9 cellular contexts compared by ENCODE assay signal in genomic region chr1:27418786-27419185, GRCh38. TPM values are rescaled to one million over a fixed set of nuclear protein-coding genes. Genes with fewer than 3 reads are reported as not detected.
A peak's percentile ranks its signal among the peaks of the same experiment; 100 is the strongest.
DNase-seq lines count a peak whose midpoint lies in the region; ATAC-seq, FAIRE-seq and TF ChIP-seq lines count a peak whose summit lies in the region.
"Had no signal": no experiment of that assay in that cellular context is flagged by ENCODE, and none has a peak within 500 bp of the region (broad histone marks: within the 10 kb centered on the region; RNA-seq: fewer than 3 reads in every experiment).

No MANE protein-coding gene starts in this region.

- no peak for TF ChIP-seq EP300 in gastroesophageal sphincter (IDR thresholded peaks at IDR 0.05)

- DNase-seq in H7 (peak; percentile 39), mesenteric fat pad (ENCODE audit: low spot score) (no peak), HTR-8/SVneo (ENCODE audit: insufficient read length, low spot score) (no peak), glomerular visceral epithelial cell (ENCODE audit: extremely low spot score) (no peak), medulla oblongata (ENCODE audit: extremely low spot score) (no peak)
- DNase-seq in stimulated activated effector memory CD8-positive, alpha-beta T cell treated with anti-CD3 and anti-CD28 coated beads, Interleukin-12 subunit alpha, Interleukin-12 subunit beta, amount 100 ng/mL, for 72 hours (ENCODE audit: low spot score in 2 of 2), result no peak
- DNase-seq: small intestine had no signal

- TF ChIP-seq CTCF in gastroesophageal sphincter (IDR thresholded peaks at IDR 0.05), result no peak

- H3K36me3 ChIP-seq in H7 (replicated peaks; ENCODE audit: control insufficient read depth, insufficient read depth, low read length) (peaks cover 29% of the 10 kb centered on the region), gastroesophageal sphincter (peaks cover 0 to 46% of the 10 kb centered on the region in 2 donors)

- FAIRE-seq in HTR-8/SVneo (lab: Jason Lieb, UNC), result no peak
- FAIRE-seq: small intestine had no signal

- peak overlapping the region; percentile 79 to 89 (median 87) for H3K27ac ChIP-seq in gastroesophageal sphincter

- peaks cover 74% of the 10 kb centered on the region for H3K36me3 Mint-ChIP-seq in stimulated activated effector memory CD8-positive, alpha-beta T cell treated with anti-CD3 and anti-CD28 coated beads, Interleukin-12 subunit alpha, Interleukin-12 subunit beta, amount 100 ng/mL, for 72 hours

- H3K9me3 ChIP-seq in gastroesophageal sphincter, result no peaks in the 10 kb centered on the region

- H3K4me1 ChIP-seq in gastroesophageal sphincter, result peaks cover 29 to 82% (median 37%) of the 10 kb centered on the region in 3 donors

- H3K27me3 ChIP-seq in H7 (ENCODE audit: control insufficient read depth, insufficient read depth, low read length), result no peaks in the 10 kb centered on the region
- H3K27me3 ChIP-seq in gastroesophageal sphincter, result no peaks in the 10 kb centered on the region

- H3K4me1 Mint-ChIP-seq in stimulated activated effector memory CD8-positive, alpha-beta T cell treated with anti-CD3 and anti-CD28 coated beads, Interleukin-12 subunit alpha, Interleukin-12 subunit beta, amount 100 ng/mL, for 72 hours, result peaks cover 34% of the 10 kb centered on the region

- peak overlapping the region; percentile 82 for H3K27ac Mint-ChIP-seq in stimulated activated effector memory CD8-positive, alpha-beta T cell treated with anti-CD3 and anti-CD28 coated beads, Interleukin-12 subunit alpha, Interleukin-12 subunit beta, amount 100 ng/mL, for 72 hours

- H3K4me3 Mint-ChIP-seq in stimulated activated effector memory CD8-positive, alpha-beta T cell treated with anti-CD3 and anti-CD28 coated beads, Interleukin-12 subunit alpha, Interleukin-12 subunit beta, amount 100 ng/mL, for 72 hours, result peak overlapping the region; percentile 35

- H3K4me3 ChIP-seq in H7 (ENCODE audit: insufficient read depth, low read depth, low read length) (no peak overlapping the region), gastroesophageal sphincter (no peak overlapping the region)

- no peaks in the 10 kb centered on the region for H3K9me3 Mint-ChIP-seq in stimulated activated effector memory CD8-positive, alpha-beta T cell treated with anti-CD3 and anti-CD28 coated beads, Interleukin-12 subunit alpha, Interleukin-12 subunit beta, amount 100 ng/mL, for 72 hours

- WGBS in gastroesophageal sphincter (ENCODE audit: low coverage in 1 of 2), 2 donors, result 20 to 27% methylated on average over 2 to 6 of the region's 6 CpGs

- no peak for TF ChIP-seq POLR2A in gastroesophageal sphincter (IDR thresholded peaks at IDR 0.05)

- ATAC-seq in SK-N-SH treated with all-trans-retinoic acid at 6 μM for 48 hours (peak; percentile 14), gastroesophageal sphincter (no peak)
- ATAC-seq in stimulated activated effector memory CD8-positive, alpha-beta T cell treated with anti-CD3 and anti-CD28 coated beads, Interleukin-12 subunit alpha, Interleukin-12 subunit beta, amount 100 ng/mL, for 72 hours, result peak; percentile 1

TF ChIP-seq in SK-N-SH treated with all-trans-retinoic acid at 6 μM for 48 hours, 23 proteins besides CTCF, POLR2A, EP300 and RAD21:
- TF ChIP-seq ZC3H10 (CRISPR knock-in tag; IDR thresholded peaks at IDR 0.05) (no peak), BACH2 (CRISPR knock-in tag; IDR thresholded peaks at IDR 0.05; ENCODE audit: borderline replicate concordance) (no peak), TCF4 (CRISPR knock-in tag; IDR thresholded peaks at IDR 0.05; ENCODE audit: borderline replicate concordance) (no peak), PPARA (CRISPR knock-in tag; IDR thresholded peaks at IDR 0.05; ENCODE audit: borderline replicate concordance) (no peak), ARNTL (CRISPR knock-in tag; IDR thresholded peaks at IDR 0.05; ENCODE audit: borderline replicate concordance, low read depth) (no peak), POU6F1 (CRISPR knock-in tag; IDR thresholded peaks at IDR 0.05; ENCODE audit: borderline replicate concordance, low read depth) (no peak)
- TF ChIP-seq, protein P1, sequence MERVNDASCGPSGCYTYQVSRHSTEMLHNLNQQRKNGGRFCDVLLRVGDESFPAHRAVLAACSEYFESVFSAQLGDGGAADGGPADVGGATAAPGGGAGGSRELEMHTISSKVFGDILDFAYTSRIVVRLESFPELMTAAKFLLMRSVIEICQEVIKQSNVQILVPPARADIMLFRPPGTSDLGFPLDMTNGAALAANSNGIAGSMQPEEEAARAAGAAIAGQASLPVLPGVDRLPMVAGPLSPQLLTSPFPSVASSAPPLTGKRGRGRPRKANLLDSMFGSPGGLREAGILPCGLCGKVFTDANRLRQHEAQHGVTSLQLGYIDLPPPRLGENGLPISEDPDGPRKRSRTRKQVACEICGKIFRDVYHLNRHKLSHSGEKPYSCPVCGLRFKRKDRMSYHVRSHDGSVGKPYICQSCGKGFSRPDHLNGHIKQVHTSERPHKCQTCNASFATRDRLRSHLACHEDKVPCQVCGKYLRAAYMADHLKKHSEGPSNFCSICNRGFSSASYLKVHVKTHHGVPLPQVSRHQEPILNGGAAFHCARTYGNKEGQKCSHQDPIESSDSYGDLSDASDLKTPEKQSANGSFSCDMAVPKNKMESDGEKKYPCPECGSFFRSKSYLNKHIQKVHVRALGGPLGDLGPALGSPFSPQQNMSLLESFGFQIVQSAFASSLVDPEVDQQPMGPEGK (CRISPR knock-in tag; IDR thresholded peaks at IDR 0.05; ENCODE audit: borderline replicate concordance), result no peak

RNA-seq across cellular contexts. Expression of gene GPR3, which starts 26.4 kb away (rescaled TPM):
- total RNA-seq in H7 (2014; rRNA removed; shearing (Covaris generic)), result 5.8 and 8.5 TPM in 2 replicates
- total RNA-seq in gastroesophageal sphincter, result under 1 TPM in 1 of 4 donors, not detected in 3; 0.67 TPM
- 0.51 TPM for total RNA-seq in mesenteric fat pad

RNA-seq across cellular contexts. Expression of gene CD164L2, which starts 35.7 kb away (rescaled TPM):
- total RNA-seq in H7 (2014; rRNA removed; shearing (Covaris generic)), result 1.7 and 3.8 TPM in 2 replicates
- not detected for total RNA-seq in gastroesophageal sphincter
- not detected for total RNA-seq in mesenteric fat pad

RNA-seq across cellular contexts. Expression of gene FCN3, which starts 44.2 kb away (rescaled TPM):
- total RNA-seq in H7 (2014; rRNA removed; shearing (Covaris generic)), result 0.14 TPM in 1 of 2 replicates, not detected in the other
- total RNA-seq in gastroesophageal sphincter (10 to 100 TPM in 1 of 4 donors, 1 to 10 TPM in 3; 4.6 to 11.5 (median 6.3) TPM), mesenteric fat pad (51.9 TPM)

RNA-seq across cellular contexts. Expression of gene MAP3K6, which starts 52.0 kb away (rescaled TPM):
- total RNA-seq in H7 (2014; rRNA removed; shearing (Covaris generic)), result 10.7 and 14.6 TPM in 2 replicates
- 10 to 100 TPM; 31.1 to 64.3 (median 54.3) TPM for total RNA-seq in gastroesophageal sphincter
- 95.0 TPM for total RNA-seq in mesenteric fat pad
